In the genomic region with DNA sequence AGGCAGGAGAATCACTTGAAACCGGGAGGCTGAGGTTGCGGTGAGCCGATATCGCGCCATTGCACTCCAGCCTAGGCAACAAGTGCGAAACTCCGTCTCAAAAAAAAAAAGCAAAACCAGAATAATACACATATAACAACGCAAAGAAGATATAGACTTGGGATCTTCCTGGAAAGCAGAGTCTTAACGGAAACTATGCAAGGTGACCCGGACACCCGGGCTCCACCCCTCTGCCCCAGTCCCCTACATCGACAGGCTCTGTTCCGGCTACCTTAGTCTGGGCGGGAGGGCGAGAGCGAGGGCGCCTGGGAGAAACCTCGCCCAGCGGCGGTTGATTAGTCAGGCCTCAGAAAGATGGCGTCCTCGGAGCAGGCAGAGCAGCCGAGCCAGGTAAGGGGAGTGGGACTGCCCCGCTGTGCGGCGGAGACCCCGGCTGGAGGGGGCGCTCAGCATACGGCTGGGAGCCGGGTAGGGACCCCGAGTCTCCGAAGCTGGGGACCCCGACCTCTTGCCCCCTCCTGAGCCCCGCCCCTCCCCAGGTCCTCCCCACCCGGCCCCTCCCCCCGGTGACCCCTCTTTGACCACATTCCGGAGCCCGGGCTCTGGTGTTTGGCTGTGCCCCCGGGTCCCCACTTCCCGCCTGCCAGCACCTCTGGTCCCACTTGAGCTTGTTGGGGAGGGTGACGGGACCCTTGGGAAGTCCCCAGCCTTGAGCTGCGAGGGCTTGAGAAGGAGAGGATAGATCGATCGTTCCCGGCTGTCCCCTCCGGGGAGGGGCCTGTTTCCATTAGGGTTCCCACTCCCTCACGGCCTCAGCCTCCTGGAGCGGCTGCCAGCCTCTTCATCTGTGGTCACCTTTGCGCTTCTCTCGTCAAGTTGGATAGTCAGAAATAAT, we compare ENCODE assay signal across 8 cellular contexts. TPM values are rescaled to one million over a fixed set of nuclear protein-coding genes. Genes with fewer than 3 reads are reported as not detected.
DNase-seq lines count a peak whose midpoint lies in the region; ATAC-seq and TF ChIP-seq lines count a peak whose summit lies in the region.

A gene with protein sequence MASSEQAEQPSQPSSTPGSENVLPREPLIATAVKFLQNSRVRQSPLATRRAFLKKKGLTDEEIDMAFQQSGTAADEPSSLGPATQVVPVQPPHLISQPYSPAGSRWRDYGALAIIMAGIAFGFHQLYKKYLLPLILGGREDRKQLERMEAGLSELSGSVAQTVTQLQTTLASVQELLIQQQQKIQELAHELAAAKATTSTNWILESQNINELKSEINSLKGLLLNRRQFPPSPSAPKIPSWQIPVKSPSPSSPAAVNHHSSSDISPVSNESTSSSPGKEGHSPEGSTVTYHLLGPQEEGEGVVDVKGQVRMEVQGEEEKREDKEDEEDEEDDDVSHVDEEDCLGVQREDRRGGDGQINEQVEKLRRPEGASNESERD (plus strand): TSS at position 338 of the 895 bp plus-strand sequence. CDS start 17 bp downstream, at position 355.

- H4K20me1 ChIP-seq in KMS-11 (ENCODE audit: insufficient read depth) = no peaks in the 10 kb centered on the region
- no peaks in the 10 kb centered on the region for H4K20me1 ChIP-seq in fibroblast of lung (ENCODE audit: control insufficient read depth, extremely low read depth, insufficient read depth, low read length)

- H3K4me3 Mint-ChIP-seq in naive B cell = peak within 1 kb of the TSS; percentile 86 to 97 (median 94)
- H3K4me3 Mint-ChIP-seq in stimulated activated effector memory CD8-positive, alpha-beta T cell treated with anti-CD3 and anti-CD28 coated beads, Interleukin-12 subunit alpha, Interleukin-12 subunit beta, amount 100 ng/mL, for 72 hours = peak within 1 kb of the TSS; percentile 95

- H3K4me2 ChIP-seq in KMS-11 (peak within 1 kb of the TSS; percentile 86), fibroblast of lung (ENCODE audit: extremely low read depth, insufficient read depth, low read length) (peak within 1 kb of the TSS; percentile 83)

- H3K36me3 ChIP-seq in KMS-11 (ENCODE audit: insufficient read depth) (no peaks in the 10 kb centered on the region), fibroblast of lung (ENCODE audit: control insufficient read depth, insufficient read depth, low read length) (no peaks in the 10 kb centered on the region)

- peak; percentile 58 for ATAC-seq in GM21576 (IDR thresholded peaks at IDR 0.05; ENCODE audit: unreplicated experiment)
- peak; percentile 78 to 80 for ATAC-seq in naive B cell (ENCODE audit: low read depth in 2 of 2)
- peak; percentile 92 for ATAC-seq in stimulated activated effector memory CD8-positive, alpha-beta T cell treated with anti-CD3 and anti-CD28 coated beads, Interleukin-12 subunit alpha, Interleukin-12 subunit beta, amount 100 ng/mL, for 72 hours

- H3K27me3 Mint-ChIP-seq in naive B cell = no peaks in the 10 kb centered on the region

- H3K9me3 ChIP-seq in fibroblast of lung (ENCODE audit: control insufficient read depth, insufficient read depth, low read depth, low read length) = no peaks in the 10 kb centered on the region

- H3K4me1 Mint-ChIP-seq in naive B cell = peaks cover 35 to 60% (median 53%) of the 10 kb centered on the region in 3 donors
- peaks cover 36% of the 10 kb centered on the region for H3K4me1 Mint-ChIP-seq in stimulated activated effector memory CD8-positive, alpha-beta T cell treated with anti-CD3 and anti-CD28 coated beads, Interleukin-12 subunit alpha, Interleukin-12 subunit beta, amount 100 ng/mL, for 72 hours

- H3K27me3 ChIP-seq in KMS-11 (ENCODE audit: insufficient read depth, low read depth) (no peaks in the 10 kb centered on the region), fibroblast of lung (ENCODE audit: control insufficient read depth, insufficient read depth, low read length) (no peaks in the 10 kb centered on the region)

- H3K9ac ChIP-seq in KMS-11 (peak within 1 kb of the TSS; percentile 28; the same call in 1 of the 2 replicates), fibroblast of lung (ENCODE audit: insufficient read depth, low read length) (peak within 1 kb of the TSS; percentile 68)

- peak; percentile 96 for DNase-seq in DMS 273 (lab: John Stamatoyannopoulos, UW; ENCODE audit: unreplicated experiment)
- DNase-seq in RKO (ENCODE audit: low spot score) = peak; percentile 91
- peak; percentile 70 for DNase-seq in activated T-helper 1 cell treated with Interleukin-2 at 50 U/mL for 16 hours (ENCODE audit: low read depth)
- peak; percentile 77 to 85 for DNase-seq in fibroblast of lung (ENCODE audit: low read depth in 2 of 2)
- peak; percentile 76 for DNase-seq in naive B cell
- peak; percentile 74 to 93 for DNase-seq in stimulated activated effector memory CD8-positive, alpha-beta T cell treated with anti-CD3 and anti-CD28 coated beads, Interleukin-12 subunit alpha, Interleukin-12 subunit beta, amount 100 ng/mL, for 72 hours (ENCODE audit: low spot score in 2 of 2)

- H3K36me3 Mint-ChIP-seq in naive B cell = no peaks in the 10 kb centered on the region
- peaks cover 22% of the 10 kb centered on the region for H3K36me3 Mint-ChIP-seq in stimulated activated effector memory CD8-positive, alpha-beta T cell treated with anti-CD3 and anti-CD28 coated beads, Interleukin-12 subunit alpha, Interleukin-12 subunit beta, amount 100 ng/mL, for 72 hours

- H2AFZ ChIP-seq in KMS-11 (ENCODE audit: low read depth) (peak within 1 kb of the TSS; percentile 98), fibroblast of lung (ENCODE audit: low read length) (peak within 1 kb of the TSS; percentile 80)

- no peaks in the 10 kb centered on the region for H3K9me3 Mint-ChIP-seq in naive B cell
- H3K9me3 Mint-ChIP-seq in stimulated activated effector memory CD8-positive, alpha-beta T cell treated with anti-CD3 and anti-CD28 coated beads, Interleukin-12 subunit alpha, Interleukin-12 subunit beta, amount 100 ng/mL, for 72 hours = no peaks in the 10 kb centered on the region

- peak within 1 kb of the TSS; percentile 71 to 96 (median 92) for H3K27ac Mint-ChIP-seq in naive B cell
- H3K27ac Mint-ChIP-seq in stimulated activated effector memory CD8-positive, alpha-beta T cell treated with anti-CD3 and anti-CD28 coated beads, Interleukin-12 subunit alpha, Interleukin-12 subunit beta, amount 100 ng/mL, for 72 hours = peak within 1 kb of the TSS; percentile 91

- H3K27ac ChIP-seq in KMS-11 = no peak within 1 kb of the TSS
- H3K27ac ChIP-seq in fibroblast of lung (ENCODE audit: insufficient read depth, low read length) = peak within 1 kb of the TSS; percentile 62

- H3K79me2 ChIP-seq in KMS-11 (ENCODE audit: insufficient read depth, low read depth) = peaks cover 42% of the 10 kb centered on the region; the same call in 1 of the 2 replicates
- peaks cover 35% of the 10 kb centered on the region for H3K79me2 ChIP-seq in fibroblast of lung (ENCODE audit: control insufficient read depth, insufficient read depth, low read length)

- TF ChIP-seq CTCF in KMS-11 (conservative IDR thresholded peaks at IDR 0.05; ENCODE audit: low read depth, low read length) (no peak), fibroblast of lung (conservative IDR thresholded peaks at IDR 0.05 in 1 of 2, IDR thresholded peaks at IDR 0.05 in 1 of 2; ENCODE audit: low read depth in 1 of 2, low read length in 2 of 2) (no peak)

- H3K4me3 ChIP-seq in KMS-11 (IDR thresholded peaks at IDR 0.05; ENCODE audit: insufficient read depth, low read depth, low read length) (peak within 1 kb of the TSS; percentile 81), fibroblast of lung (replicated peaks in 1 of 4; ENCODE audit: control extremely low read depth in 1 of 4, insufficient read depth in 1 of 4, low read depth in 3 of 4, low read length in 4 of 4) (peak within 1 kb of the TSS; percentile 88 to 96 (median 92))

- H3K4me1 ChIP-seq in KMS-11 (ENCODE audit: low read depth, poor library complexity, severe bottlenecking) (peaks cover 34% of the 10 kb centered on the region), fibroblast of lung (ENCODE audit: control insufficient read depth, extremely low read depth, insufficient read depth, low read length) (peaks cover 4% of the 10 kb centered on the region)

RNA-seq across cellular contexts. Expression of the gene that starts here (rescaled TPM):
- 8.2 and 11.4 TPM in 2 replicates for total RNA-seq in fibroblast of lung
- polyA plus RNA-seq in fibroblast of lung (10.3 and 14.4 TPM in 2 replicates), naive B cell (ENCODE audit: low read depth in 6 of 6) (1 to 10 TPM; 2.6 to 4.2 (median 3.6) TPM)
- polyA plus RNA-seq in fibroblast of lung (2012) = 17.8 and 23.5 TPM in 2 replicates
- 12.0 and 12.2 TPM in 2 replicates for polyA minus RNA-seq in fibroblast of lung (ENCODE audit: low replicate concordance)
